Comparison of ENCODE assay signal across 8 cellular contexts in the genomic region with DNA sequence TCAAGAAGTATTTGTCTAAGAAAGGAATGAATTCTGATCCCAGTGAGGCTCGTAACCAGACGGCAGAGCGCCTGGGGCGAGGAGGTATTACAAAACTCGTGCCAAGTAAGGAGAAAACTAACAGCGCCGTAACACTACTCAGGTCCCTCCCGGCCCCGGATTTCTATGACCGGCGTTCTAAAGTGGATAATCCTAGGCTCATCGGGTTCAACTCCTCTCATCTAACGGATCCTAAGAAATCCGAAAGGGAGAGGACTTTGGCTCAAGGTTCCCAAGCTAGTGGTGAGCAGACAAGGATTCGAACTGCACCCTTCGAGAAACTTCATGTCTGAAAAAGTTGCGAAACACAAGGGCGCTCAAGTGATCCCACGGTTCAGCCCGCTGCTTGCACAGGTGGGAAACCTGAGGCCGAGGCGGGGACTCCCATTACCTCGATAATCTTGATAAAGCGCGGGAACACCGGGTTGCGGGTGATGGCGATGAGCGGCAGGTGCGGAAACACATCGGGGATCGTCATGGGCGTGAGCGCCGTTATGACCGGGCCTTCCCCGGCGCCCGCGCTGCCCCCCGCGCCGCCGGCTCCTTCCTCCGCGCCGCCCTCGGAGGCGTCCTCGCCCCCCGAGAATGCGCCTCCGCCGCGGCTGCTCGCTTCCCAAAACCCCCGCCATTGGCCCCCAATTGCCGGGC. TPM values are rescaled to one million over a fixed set of nuclear protein-coding genes. Genes with fewer than 3 reads are reported as not detected.
DNase-seq lines count a peak whose midpoint lies in the region; TF ChIP-seq lines count a peak whose summit lies in the region.

No MANE protein-coding gene starts in this region.

- no peak for DNase-seq in GM12864 (ENCODE audit: low read depth)
- DNase-seq in MV-4-11 (lab: John Stamatoyannopoulos, UW), result peak; percentile 36
- DNase-seq in MCF 10A (ENCODE audit: unreplicated experiment), result peak; percentile 65
- DNase-seq in substantia nigra (lab: John Stamatoyannopoulos, UW), result peak in 4 of 49 donors; percentile 12 to 31 (median 24)
- no peak for DNase-seq in GOT3 (lab: John Stamatoyannopoulos, UW)
- DNase-seq in T-helper 9 cell, result no peak

- H3K27ac ChIP-seq in 22Rv1, result peak overlapping the region; percentile 95
- peak overlapping the region; percentile 94 to 98 for H3K27ac ChIP-seq in liver (ENCODE audit: low read depth in 1 of 2, low read length in 2 of 2)
- peak overlapping the region; percentile 98 for H3K27ac ChIP-seq in substantia nigra (ENCODE audit: low read depth, low read length, poor library complexity, severe bottlenecking)

- under 1% methylated on average over 58 of the region's 58 CpGs for WGBS in liver

- H3K36me3 Mint-ChIP-seq in MCF 10A (ENCODE audit: insufficient read depth, unreplicated experiment), result peaks cover 40% of the 10 kb centered on the region

- peak overlapping the region; percentile 89 for H3K27ac Mint-ChIP-seq in MCF 10A (ENCODE audit: low read depth, unreplicated experiment)

- H3K4me1 Mint-ChIP-seq in MCF 10A (ENCODE audit: insufficient read depth, unreplicated experiment), result peaks cover 3% of the 10 kb centered on the region

- peaks cover 0 to 4% (median 0%) of the 10 kb centered on the region in 4 donors for H3K36me3 ChIP-seq in liver (ENCODE audit: control insufficient read depth in 4 of 4, insufficient read depth in 3 of 4, low read depth in 1 of 4, low read length in 3 of 4)

- peaks cover 3 to 27% (median 24%) of the 10 kb centered on the region in 4 donors for H3K4me1 ChIP-seq in liver (ENCODE audit: control insufficient read depth in 4 of 4, insufficient read depth in 4 of 4, low read length in 3 of 4)

- no peak for TF ChIP-seq RAD21 in liver (IDR thresholded peaks at IDR 0.05)

- no peaks in the 10 kb centered on the region for H3K9me3 Mint-ChIP-seq in MCF 10A (ENCODE audit: unreplicated experiment)

- BruUV-seq in MCF 10A (replicated peaks; lab: Mats Ljungman, UMichigan), result TSS peak; percentile 60

- H3K27me3 Mint-ChIP-seq in MCF 10A (ENCODE audit: insufficient read depth, unreplicated experiment), result no peaks in the 10 kb centered on the region

- POLR2A ChIA-PET in MCF 10A (lab: Yijun Ruan, JAX), result interaction anchor here (0.6 to 6.4 kb wide), 26 partner anchors 8 to 745 kb away, joined by 3 to 119 read pairs (median 5); partner anchors contain the start of genes CLPP, CRB3, DUS3L and NDUFA11

- peak overlapping the region; percentile 89 to 98 for H3K9ac ChIP-seq in liver (ENCODE audit: low read depth in 1 of 2, low read length in 2 of 2)

- CTCF ChIA-PET in MCF 10A (lab: Yijun Ruan, JAX), result interaction anchor here (0.6 to 5.0 kb wide), 5 partner anchors 14 to 171 kb away, joined by 3 to 43 read pairs (median 4); partner anchors contain the start of gene RPL36

- TF ChIP-seq CTCF in 22Rv1 (IDR thresholded peaks at IDR 0.05) (no peak), GM12864 (IDR thresholded peaks at IDR 0.05; ENCODE audit: low read depth, low read length, missing control alignments) (no peak), MCF 10A (IDR thresholded peaks at IDR 0.05; ENCODE audit: unreplicated experiment) (no peak), liver (IDR thresholded peaks at IDR 0.05; ENCODE audit: low read depth, low read length, missing input control) (no peak)

- intact Hi-C loops in MCF 10A (cut with micrococcal nuclease), result no loop called here

- peak overlapping the region; percentile 90 for H3K4me3 ChIP-seq in GM12864 (ENCODE audit: low read depth, low read length)
- peak overlapping the region; percentile 81 to 96 (median 90) for H3K4me3 ChIP-seq in liver (ENCODE audit: low read depth in 1 of 3, low read length in 3 of 3)

- no peaks in the 10 kb centered on the region for H3K27me3 ChIP-seq in liver (ENCODE audit: control insufficient read depth in 4 of 4, insufficient read depth in 4 of 4, low read length in 3 of 4)

- peak overlapping the region; percentile 86 for H3K4me3 Mint-ChIP-seq in MCF 10A (ENCODE audit: unreplicated experiment)

- H3K9me3 ChIP-seq in liver (ENCODE audit: control insufficient read depth in 4 of 4, low read length in 3 of 4), result no peaks in the 10 kb centered on the region

TF ChIP-seq in liver, 16 proteins besides CTCF, POLR2A, EP300 and RAD21:
- TF ChIP-seq RXRA (IDR thresholded peaks at IDR 0.05) (no peak), HNF4G (IDR thresholded peaks at IDR 0.05) (no peak), FOXA1 (IDR thresholded peaks at IDR 0.05) (no peak), NR2F2 (IDR thresholded peaks at IDR 0.05) (no peak), ZBTB33 (IDR thresholded peaks at IDR 0.05) (no peak), ATF3 (IDR thresholded peaks at IDR 0.05) (no peak), GABPA (IDR thresholded peaks at IDR 0.05 in 1 of 2, conservative IDR thresholded peaks at IDR 0.05 in 1 of 2) (no peak), EGR1 (IDR thresholded peaks at IDR 0.05; ENCODE audit: low read depth in 2 of 2) (no peak), JUND (IDR thresholded peaks at IDR 0.05) (no peak), FOXA2 (IDR thresholded peaks at IDR 0.05) (no peak), YY1 (IDR thresholded peaks at IDR 0.05) (no peak)
- TF ChIP-seq, protein P1, sequence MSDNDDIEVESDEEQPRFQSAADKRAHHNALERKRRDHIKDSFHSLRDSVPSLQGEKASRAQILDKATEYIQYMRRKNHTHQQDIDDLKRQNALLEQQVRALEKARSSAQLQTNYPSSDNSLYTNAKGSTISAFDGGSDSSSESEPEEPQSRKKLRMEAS (IDR thresholded peaks at IDR 0.05), result no peak

RNA-seq across cellular contexts. Expression of gene LONP1, which starts 0.5 kb away (rescaled TPM):
- 219 and 254 TPM in 2 replicates for total RNA-seq in MCF 10A (2022)
- 10 to 100 TPM; 32.3 to 68.9 TPM for total RNA-seq in liver
- polyA plus RNA-seq in liver, result 10 to 100 TPM; 46.1 to 83.9 TPM

RNA-seq across cellular contexts. Expression of gene CATSPERD, which starts 1.0 kb away (rescaled TPM):
- total RNA-seq in MCF 10A (2022) (not detected in 2 replicates), liver (not detected)
- polyA plus RNA-seq in liver, result not detected

RNA-seq across cellular contexts. Expression of gene RPL36, which starts 29.3 kb away (rescaled TPM):
- 1,569 and 1,807 TPM in 2 replicates for total RNA-seq in MCF 10A (2022)
- total RNA-seq in liver, result 100 to 1,000 TPM in 1 of 2 donors, 10 to 100 TPM in 1; 47.2 to 251 TPM
- polyA plus RNA-seq in liver, result 100 to 1,000 TPM; 390 to 556 TPM

RNA-seq across cellular contexts. Expression of gene HSD11B1L, which starts 38.6 kb away (rescaled TPM):
- 4.1 and 5.5 TPM in 2 replicates for total RNA-seq in MCF 10A (2022)
- 1 to 10 TPM; 1.3 to 1.4 TPM for total RNA-seq in liver
- polyA plus RNA-seq in liver, result 1 to 10 TPM; 2.4 to 2.5 TPM

RNA-seq across cellular contexts. Expression of gene MICOS13, which starts 39.1 kb away (rescaled TPM):
- 51.5 and 73.0 TPM in 2 replicates for total RNA-seq in MCF 10A (2022)
- 10 to 100 TPM; 11.5 to 19.0 TPM for total RNA-seq in liver
- 10 to 100 TPM; 42.7 to 84.0 TPM for polyA plus RNA-seq in liver

Comparison
In these comparisons a context has a peak if more than half of its experiments do, and no peak if none do; other contexts are left out.
1. DNase-seq: peak in MV-4-11 (single experiment) and MCF 10A (single experiment); none in GM12864 (single experiment), GOT3 (single experiment) and T-helper 9 cell (single experiment).
2. Peak in every context shown above with its lines, with median percentiles within 50 percentile points of each other: H3K27ac ChIP-seq.